Comparison of ENCODE assay signal across 12 cellular contexts in genomic region chr12:57151741-57152407, GRCh38. TPM values are rescaled to one million over a fixed set of nuclear protein-coding genes. Genes with fewer than 3 reads are reported as not detected.
DNase-seq lines count a peak whose midpoint lies in the region; ATAC-seq and TF ChIP-seq lines count a peak whose summit lies in the region.
"Had no signal": no experiment of that assay in that cellular context is flagged by ENCODE, and none has a peak within 500 bp of the region (broad histone marks: within the 10 kb centered on the region; RNA-seq: fewer than 3 reads in every experiment).

No MANE protein-coding gene starts in this region.

- no peak for ATAC-seq in right lobe of liver
- ATAC-seq: stimulated activated naive CD8-positive, alpha-beta T cell treated with anti-CD3 and anti-CD28 coated beads, Interleukin-15, amount 100 ng/mL, for 72 hours had no signal

- no peaks in the 10 kb centered on the region for H3K27me3 Mint-ChIP-seq in type B pancreatic cell
- H3K27me3 Mint-ChIP-seq in activated naive CD8-positive, alpha-beta T cell treated with anti-CD3 and anti-CD28 coated beads for 36 hours: no peaks in the 10 kb centered on the region
- H3K27me3 Mint-ChIP-seq: activated CD4-positive, alpha-beta T cell treated with anti-CD3 and anti-CD28 coated beads, Interleukin-2, amount 10 ng/mL, durations not matched to agents 24 days and 14 days had no signal

- TF ChIP-seq POLR2A in right lobe of liver (IDR thresholded peaks at IDR 0.05): no peak

- H3K27ac ChIP-seq in right lobe of liver: peak overlapping the region; percentile 5 to 77 (median 75)
- H3K27ac ChIP-seq: parathyroid adenoma had no signal

- H3K36me3 ChIP-seq in right lobe of liver: peaks cover 0 to 36% (median 20%) of the 10 kb centered on the region in 4 donors

- 63% methylated on average over 9 of the region's 14 CpGs for WGBS in right lobe of liver (ENCODE audit: insufficient coverage, low coverage, low lambda C conversion rate, missing lambda C conversion rate)

- no peaks in the 10 kb centered on the region for H3K9me3 ChIP-seq in right lobe of liver

- peaks cover 47% of the 10 kb centered on the region for H3K4me1 Mint-ChIP-seq in type B pancreatic cell (ENCODE audit: unreplicated experiment)
- H3K4me1 Mint-ChIP-seq in activated naive CD8-positive, alpha-beta T cell treated with anti-CD3 and anti-CD28 coated beads for 36 hours: no peaks in the 10 kb centered on the region
- H3K4me1 Mint-ChIP-seq: activated CD4-positive, alpha-beta T cell treated with anti-CD3 and anti-CD28 coated beads, Interleukin-2, amount 10 ng/mL, durations not matched to agents 24 days and 14 days; stimulated activated naive CD8-positive, alpha-beta T cell treated with anti-CD3 and anti-CD28 coated beads, Interleukin-15, amount 100 ng/mL, for 72 hours had no signal

- H3K27me3 ChIP-seq in right lobe of liver: no peaks in the 10 kb centered on the region

- TF ChIP-seq CTCF in choroid plexus epithelial cell (conservative IDR thresholded peaks at IDR 0.05; ENCODE audit: low read depth, low read length) (no peak), right lobe of liver (IDR thresholded peaks at IDR 0.05) (no peak), type B pancreatic cell (conservative IDR thresholded peaks at IDR 0.05) (no peak)

- H3K4me3 ChIP-seq in choroid plexus epithelial cell (ENCODE audit: low read depth, low read length) (no peak overlapping the region), right lobe of liver (no peak overlapping the region)

- H3K4me1 ChIP-seq in right lobe of liver: peaks cover 0 to 84% (median 45%) of the 10 kb centered on the region in 4 donors
- H3K4me1 ChIP-seq: parathyroid adenoma had no signal

- intact Hi-C loops in right lobe of liver (cut with DNase I): no loop called here

- H3K9me3 Mint-ChIP-seq in type B pancreatic cell: no peaks in the 10 kb centered on the region
- no peaks in the 10 kb centered on the region for H3K9me3 Mint-ChIP-seq in activated naive CD8-positive, alpha-beta T cell treated with anti-CD3 and anti-CD28 coated beads for 36 hours
- H3K9me3 Mint-ChIP-seq: activated CD4-positive, alpha-beta T cell treated with anti-CD3 and anti-CD28 coated beads, Interleukin-2, amount 10 ng/mL, durations not matched to agents 24 days and 14 days; stimulated activated naive CD8-positive, alpha-beta T cell treated with anti-CD3 and anti-CD28 coated beads, Interleukin-15, amount 100 ng/mL, for 72 hours had no signal

- peaks cover 32% of the 10 kb centered on the region for H3K36me3 Mint-ChIP-seq in type B pancreatic cell
- H3K36me3 Mint-ChIP-seq in activated naive CD8-positive, alpha-beta T cell treated with anti-CD3 and anti-CD28 coated beads for 36 hours: no peaks in the 10 kb centered on the region

- peak overlapping the region; percentile 51 for H3K27ac Mint-ChIP-seq in type B pancreatic cell
- H3K27ac Mint-ChIP-seq in activated naive CD8-positive, alpha-beta T cell treated with anti-CD3 and anti-CD28 coated beads for 36 hours: no peak overlapping the region
- H3K27ac Mint-ChIP-seq: activated CD4-positive, alpha-beta T cell treated with anti-CD3 and anti-CD28 coated beads, Interleukin-2, amount 10 ng/mL, durations not matched to agents 24 days and 14 days; stimulated activated naive CD8-positive, alpha-beta T cell treated with anti-CD3 and anti-CD28 coated beads, Interleukin-15, amount 100 ng/mL, for 72 hours had no signal

- peak; percentile 67 for DNase-seq in M059J (ENCODE audit: low read depth)
- peak; percentile 74 for DNase-seq in choroid plexus epithelial cell (ENCODE audit: low read depth)
- peak in 1 of 3 donors; percentile 26 for DNase-seq in right lobe of liver
- DNase-seq in type B pancreatic cell (ENCODE audit: extremely low spot score, unreplicated experiment): no peak
- no peak for DNase-seq in AML-193 (lab: John Stamatoyannopoulos, UW)
- no peak for DNase-seq in NCI-H2029 treated with DMSO at 0.1 percent for 48 hours (lab: John Stamatoyannopoulos, UW)
- DNase-seq in NCI-H1048 (lab: John Stamatoyannopoulos, UW): no peak
- DNase-seq in activated naive CD8-positive, alpha-beta T cell treated with anti-CD3 and anti-CD28 coated beads for 36 hours: no peak
- DNase-seq: activated CD4-positive, alpha-beta T cell treated with anti-CD3 and anti-CD28 coated beads, Interleukin-2, amount 10 ng/mL, durations not matched to agents 24 days and 14 days; NCI-H526; stimulated activated naive CD8-positive, alpha-beta T cell treated with anti-CD3 and anti-CD28 coated beads, Interleukin-15, amount 100 ng/mL, for 72 hours had no signal

- peak overlapping the region; percentile 26 for H3K4me3 Mint-ChIP-seq in type B pancreatic cell
- H3K4me3 Mint-ChIP-seq in activated naive CD8-positive, alpha-beta T cell treated with anti-CD3 and anti-CD28 coated beads for 36 hours: no peak overlapping the region
- H3K4me3 Mint-ChIP-seq: activated CD4-positive, alpha-beta T cell treated with anti-CD3 and anti-CD28 coated beads, Interleukin-2, amount 10 ng/mL, durations not matched to agents 24 days and 14 days; stimulated activated naive CD8-positive, alpha-beta T cell treated with anti-CD3 and anti-CD28 coated beads, Interleukin-15, amount 100 ng/mL, for 72 hours had no signal

RNA-seq across cellular contexts. Expression of gene LRP1-AS, which starts 4.5 kb away (rescaled TPM):
- total RNA-seq in M059J (2014; rRNA removed; shearing (Covaris generic)): not detected in 2 replicates
- not detected for total RNA-seq in right lobe of liver
- total RNA-seq in type B pancreatic cell (ENCODE audit: low replicate concordance): not detected in 2 replicates
- not detected for total RNA-seq in activated naive CD8-positive, alpha-beta T cell treated with anti-CD3 and anti-CD28 coated beads for 36 hours
- total RNA-seq: activated CD4-positive, alpha-beta T cell treated with anti-CD3 and anti-CD28 coated beads, Interleukin-2, amount 10 ng/mL, durations not matched to agents 24 days and 14 days had no signal

RNA-seq across cellular contexts. Expression of gene LRP1, which starts 23.6 kb away (rescaled TPM):
- 8.5 and 24.9 TPM in 2 replicates for total RNA-seq in M059J (2014; rRNA removed; shearing (Covaris generic))
- total RNA-seq in right lobe of liver: 100 to 1,000 TPM; 268 to 387 (median 301) TPM
- total RNA-seq in type B pancreatic cell (ENCODE audit: low replicate concordance): 96.4 and 138 TPM in 2 replicates
- 1 to 10 TPM; 1.3 to 2.0 TPM for total RNA-seq in activated naive CD8-positive, alpha-beta T cell treated with anti-CD3 and anti-CD28 coated beads for 36 hours

RNA-seq across cellular contexts. Expression of gene STAT6, which starts 40.7 kb away (rescaled TPM):
- total RNA-seq in M059J (2014; rRNA removed; shearing (Covaris generic)): not detected in 2 replicates
- total RNA-seq in right lobe of liver: 100 to 1,000 TPM in 3 of 6 experiments, 10 to 100 TPM in 3; 61.8 to 108 (median 94.7) TPM
- total RNA-seq in type B pancreatic cell (ENCODE audit: low replicate concordance): 83.4 and 167 TPM in 2 replicates
- 100 to 1,000 TPM; 256 to 259 TPM for total RNA-seq in activated naive CD8-positive, alpha-beta T cell treated with anti-CD3 and anti-CD28 coated beads for 36 hours

Comparison
In these comparisons a context has a peak if more than half of its experiments do, and no peak if none do; other contexts are left out.
1. DNase-seq: peak in M059J (single experiment) and choroid plexus epithelial cell (single experiment); none in type B pancreatic cell (single experiment), AML-193 (0 of 2), NCI-H2029 treated with DMSO at 0.1 percent for 48 hours (single experiment), NCI-H1048 (single experiment) and activated naive CD8-positive, alpha-beta T cell treated with anti-CD3 and anti-CD28 coated beads for 36 hours (single experiment).
2. RNA of gene STAT6, which starts 40.7 kb away (total RNA-seq): 256 to 259 TPM in activated naive CD8-positive, alpha-beta T cell treated with anti-CD3 and anti-CD28 coated beads for 36 hours, 61.8 to 108 TPM in right lobe of liver and 83.4 to 167 TPM in type B pancreatic cell; not detected in M059J; every median in the first group is over 10 times any median in the second.